Comparison of ENCODE assay signal across 8 cellular contexts in genomic region chr3:33717866-33718594, GRCh38. TPM values are rescaled to one million over a fixed set of nuclear protein-coding genes. Genes with fewer than 3 reads are reported as not detected.
DNase-seq lines count a peak whose midpoint lies in the region; ATAC-seq and TF ChIP-seq lines count a peak whose summit lies in the region.

Gene CLASP2 (minus strand): TSS chr3:33718254. CDS start chr3:33718002, 252 bp downstream.

- peak within 1 kb of the TSS; percentile 89 for H3K9ac ChIP-seq in BLaER1
- peak within 1 kb of the TSS; percentile 77 to 98 for H3K9ac ChIP-seq in liver (ENCODE audit: low read depth in 1 of 2, low read length in 2 of 2)

- peaks cover 4% of the 10 kb centered on the region; the same call in 1 of the 2 replicates for H3K36me3 ChIP-seq in BLaER1
- H3K36me3 ChIP-seq in liver (ENCODE audit: control insufficient read depth in 4 of 4, insufficient read depth in 3 of 4, low read depth in 1 of 4, low read length in 3 of 4), result no peaks in the 10 kb centered on the region

- H3K9me3 ChIP-seq in BLaER1 (no peaks in the 10 kb centered on the region), liver (ENCODE audit: control insufficient read depth in 4 of 4, low read length in 3 of 4) (no peaks in the 10 kb centered on the region)

- DNase-seq in NCI-H748 (lab: John Stamatoyannopoulos, UW; ENCODE audit: unreplicated experiment) (peak; percentile 88), dermis blood vessel endothelial cell (peak; percentile 94)
- DNase-seq in activated CD4-positive, alpha-beta T cell treated with anti-CD3 and anti-CD28 coated beads, Interleukin-2, amount 50 U/mL, for 1 hour, result peak; percentile 78
- peak; percentile 82 for DNase-seq in stimulated activated CD4-positive, alpha-beta T cell treated with anti-CD3 and anti-CD28 coated beads, Interleukin-4, amount 100 ng/mL, for 1 hour

- no peak for TF ChIP-seq CTCF in liver (IDR thresholded peaks at IDR 0.05; ENCODE audit: low read depth, low read length, missing input control)

- H3K27ac ChIP-seq in BLaER1 (peak within 1 kb of the TSS; percentile 89), liver (ENCODE audit: low read depth in 1 of 2, low read length in 2 of 2) (peak within 1 kb of the TSS; percentile 77 to 98)

- H3K4me2 ChIP-seq in BLaER1, result peak within 1 kb of the TSS; percentile 92

- peak within 1 kb of the TSS; percentile 95 for H3K4me3 ChIP-seq in BLaER1
- peak within 1 kb of the TSS; percentile 86 to 96 (median 93) for H3K4me3 ChIP-seq in liver (ENCODE audit: low read depth in 1 of 3, low read length in 3 of 3)

- ATAC-seq in GM19324 (IDR thresholded peaks at IDR 0.05; ENCODE audit: low FRiP score, unreplicated experiment) (peak; percentile 98), HG03460 (IDR thresholded peaks at IDR 0.05; ENCODE audit: unreplicated experiment) (peak; percentile 94)

- H3K4me1 ChIP-seq in BLaER1, result peaks cover 20% of the 10 kb centered on the region
- peaks cover 0 to 20% (median 12%) of the 10 kb centered on the region in 4 donors for H3K4me1 ChIP-seq in liver (ENCODE audit: control insufficient read depth in 4 of 4, insufficient read depth in 4 of 4, low read length in 3 of 4)

- under 1% methylated on average over 68 of the region's 68 CpGs for WGBS in liver

- H3K27me3 ChIP-seq in BLaER1, result no peaks in the 10 kb centered on the region
- no peaks in the 10 kb centered on the region for H3K27me3 ChIP-seq in liver (ENCODE audit: control insufficient read depth in 4 of 4, insufficient read depth in 4 of 4, low read length in 3 of 4)

- H4K20me1 ChIP-seq in BLaER1, result peaks cover 42% of the 10 kb centered on the region

- TF ChIP-seq RAD21 in liver (IDR thresholded peaks at IDR 0.05), result no peak

TF ChIP-seq in liver, 16 proteins besides CTCF, POLR2A, EP300 and RAD21:
- TF ChIP-seq, protein P1, sequence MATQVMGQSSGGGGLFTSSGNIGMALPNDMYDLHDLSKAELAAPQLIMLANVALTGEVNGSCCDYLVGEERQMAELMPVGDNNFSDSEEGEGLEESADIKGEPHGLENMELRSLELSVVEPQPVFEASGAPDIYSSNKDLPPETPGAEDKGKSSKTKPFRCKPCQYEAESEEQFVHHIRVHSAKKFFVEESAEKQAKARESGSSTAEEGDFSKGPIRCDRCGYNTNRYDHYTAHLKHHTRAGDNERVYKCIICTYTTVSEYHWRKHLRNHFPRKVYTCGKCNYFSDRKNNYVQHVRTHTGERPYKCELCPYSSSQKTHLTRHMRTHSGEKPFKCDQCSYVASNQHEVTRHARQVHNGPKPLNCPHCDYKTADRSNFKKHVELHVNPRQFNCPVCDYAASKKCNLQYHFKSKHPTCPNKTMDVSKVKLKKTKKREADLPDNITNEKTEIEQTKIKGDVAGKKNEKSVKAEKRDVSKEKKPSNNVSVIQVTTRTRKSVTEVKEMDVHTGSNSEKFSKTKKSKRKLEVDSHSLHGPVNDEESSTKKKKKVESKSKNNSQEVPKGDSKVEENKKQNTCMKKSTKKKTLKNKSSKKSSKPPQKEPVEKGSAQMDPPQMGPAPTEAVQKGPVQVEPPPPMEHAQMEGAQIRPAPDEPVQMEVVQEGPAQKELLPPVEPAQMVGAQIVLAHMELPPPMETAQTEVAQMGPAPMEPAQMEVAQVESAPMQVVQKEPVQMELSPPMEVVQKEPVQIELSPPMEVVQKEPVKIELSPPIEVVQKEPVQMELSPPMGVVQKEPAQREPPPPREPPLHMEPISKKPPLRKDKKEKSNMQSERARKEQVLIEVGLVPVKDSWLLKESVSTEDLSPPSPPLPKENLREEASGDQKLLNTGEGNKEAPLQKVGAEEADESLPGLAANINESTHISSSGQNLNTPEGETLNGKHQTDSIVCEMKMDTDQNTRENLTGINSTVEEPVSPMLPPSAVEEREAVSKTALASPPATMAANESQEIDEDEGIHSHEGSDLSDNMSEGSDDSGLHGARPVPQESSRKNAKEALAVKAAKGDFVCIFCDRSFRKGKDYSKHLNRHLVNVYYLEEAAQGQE (IDR thresholded peaks at IDR 0.05), result peak; percentile 35
- TF ChIP-seq, protein P2, sequence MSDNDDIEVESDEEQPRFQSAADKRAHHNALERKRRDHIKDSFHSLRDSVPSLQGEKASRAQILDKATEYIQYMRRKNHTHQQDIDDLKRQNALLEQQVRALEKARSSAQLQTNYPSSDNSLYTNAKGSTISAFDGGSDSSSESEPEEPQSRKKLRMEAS (IDR thresholded peaks at IDR 0.05), result no peak
- TF ChIP-seq YY1 (IDR thresholded peaks at IDR 0.05), result peak; percentile 76

RNA-seq across cellular contexts. Expression of gene CLASP2, which starts in this region (rescaled TPM):
- total RNA-seq in dermis blood vessel endothelial cell (63.1 and 93.1 TPM in 2 replicates), liver (10 to 100 TPM; 27.2 to 27.6 TPM)
- 1 to 10 TPM; 3.7 to 7.4 TPM for polyA plus RNA-seq in liver

Comparison
In these comparisons a context has a peak if more than half of its experiments do, and no peak if none do; other contexts are left out.
1. Peak in every context shown above with its lines: DNase-seq, ATAC-seq, H3K4me3 ChIP-seq and H3K27ac ChIP-seq.